Comparison of ENCODE assay signal across 18 cellular contexts in genomic region chr3:129356756-129357425, GRCh38.
"Had no signal": no experiment of that assay in that cellular context is flagged by ENCODE, and none has a peak within 500 bp of the region (broad histone marks: within the 10 kb centered on the region; RNA-seq: fewer than 3 reads in every experiment).

No MANE protein-coding gene starts in this region.

- H3K4me3 Mint-ChIP-seq: endodermal cell; neural progenitor cell; stimulated activated naive B cell treated with anti-CD40 and anti-IgM and Interleukin-4, amounts not matched to agents 10 μg/mL and 1 μg/mL and 100 μg/mL, for 72 hours; stimulated activated naive CD8-positive, alpha-beta T cell treated with anti-CD3 and anti-CD28 coated beads, Interleukin-15, amount 100 ng/mL, for 72 hours had no signal

- H3K9me3 Mint-ChIP-seq: naive B cell; stimulated activated naive B cell treated with anti-CD40 and anti-IgM and Interleukin-4, amounts not matched to agents 10 μg/mL and 1 μg/mL and 100 μg/mL, for 72 hours; stimulated activated naive CD8-positive, alpha-beta T cell treated with anti-CD3 and anti-CD28 coated beads, Interleukin-15, amount 100 ng/mL, for 72 hours had no signal

- ATAC-seq: left cardiac atrium; sciatic nerve; stimulated activated naive B cell treated with anti-CD40 and anti-IgM and Interleukin-4, amounts not matched to agents 10 μg/mL and 1 μg/mL and 100 μg/mL, for 72 hours had no signal

- H3K27me3 Mint-ChIP-seq: stimulated activated naive B cell treated with anti-CD40 and anti-IgM and Interleukin-4, amounts not matched to agents 10 μg/mL and 1 μg/mL and 100 μg/mL, for 72 hours; stimulated activated naive CD8-positive, alpha-beta T cell treated with anti-CD3 and anti-CD28 coated beads, Interleukin-15, amount 100 ng/mL, for 72 hours had no signal

- H3K27ac Mint-ChIP-seq: endodermal cell; stimulated activated naive B cell treated with anti-CD40 and anti-IgM and Interleukin-4, amounts not matched to agents 10 μg/mL and 1 μg/mL and 100 μg/mL, for 72 hours had no signal

- DNase-seq: effector CD4-positive, alpha-beta T cell; endodermal cell; foreskin melanocyte; head of caudate nucleus; kidney; left cardiac atrium; left ventricle myocardium superior; mesenchymal stem cell; naive B cell; occipital lobe; stimulated activated CD4-positive, alpha-beta T cell treated with anti-CD3 and anti-CD28 coated beads, Interleukin-15, amount 100 ng/mL, for 24 hours; stimulated activated CD4-positive, alpha-beta T cell treated with anti-CD3 and anti-CD28 coated beads, Interleukin-1b, Interleukin-23, amount 100 ng/mL, for 48 hours; stimulated activated CD4-positive, alpha-beta T cell treated with anti-CD3 and anti-CD28 coated beads, Interleukin-4, amount 100 ng/mL, for 24 hours; stimulated activated naive B cell treated with anti-CD40 and anti-IgM and Interleukin-4, amounts not matched to agents 10 μg/mL and 1 μg/mL and 100 μg/mL, for 72 hours; stimulated activated naive CD8-positive, alpha-beta T cell treated with anti-CD3 and anti-CD28 coated beads, Interleukin-15, amount 100 ng/mL, for 72 hours; testis had no signal

- H3K4me1 Mint-ChIP-seq: naive B cell; stimulated activated naive B cell treated with anti-CD40 and anti-IgM and Interleukin-4, amounts not matched to agents 10 μg/mL and 1 μg/mL and 100 μg/mL, for 72 hours had no signal

- H3K36me3 Mint-ChIP-seq: naive B cell; stimulated activated naive B cell treated with anti-CD40 and anti-IgM and Interleukin-4, amounts not matched to agents 10 μg/mL and 1 μg/mL and 100 μg/mL, for 72 hours had no signal
